Comparison of ENCODE assay signal across 20 cellular contexts in the genomic region with DNA sequence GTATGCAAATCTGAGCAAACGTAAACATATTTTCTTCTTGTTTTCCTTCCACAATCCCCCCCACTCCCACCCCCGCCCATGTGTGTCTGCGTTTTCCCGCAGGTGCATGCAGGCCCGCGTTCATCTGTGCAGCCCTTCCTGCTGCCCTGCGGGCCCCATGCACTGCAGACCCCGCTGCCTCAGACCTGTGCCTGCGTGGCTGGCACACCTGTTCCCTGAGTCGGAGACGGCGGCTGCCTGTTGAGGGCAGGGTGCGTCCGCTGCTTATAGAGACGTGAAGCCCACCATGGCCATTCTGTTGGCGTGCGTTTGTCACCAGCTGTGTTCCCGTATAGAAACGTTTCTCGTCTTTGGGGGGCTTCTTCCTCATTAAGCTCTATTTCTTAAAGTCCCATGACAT.
"Had no signal": no experiment of that assay in that cellular context is flagged by ENCODE, and none has a peak within 500 bp of the region (broad histone marks: within the 10 kb centered on the region; RNA-seq: fewer than 3 reads in every experiment).

No MANE protein-coding gene starts in this region.

- ATAC-seq: activated CD4-positive, CD25-positive, alpha-beta regulatory T cell treated with anti-CD3 and anti-CD28 coated beads, Interleukin-2, amount 50 U/mL, for 24 hours; activated CD8-positive, alpha-beta T cell treated with anti-CD3 and anti-CD28 coated beads for 36 hours; activated T-cell treated with anti-CD3 and anti-CD28 coated beads, Interleukin-2, amount 50 U/mL, for 72 hours had no signal

- H3K27me3 ChIP-seq: brain microvascular endothelial cell, cardiac muscle cell had no signal

- DNase-seq: activated CD4-positive, alpha-beta T cell treated with anti-CD3 and anti-CD28 coated beads for 4 hours; activated CD8-positive, alpha-beta memory T cell treated with anti-CD3 and anti-CD28 coated beads, Interleukin-2, amount 50 U/mL, for 4 hours; activated CD8-positive, alpha-beta T cell treated with anti-CD3 and anti-CD28 coated beads for 36 hours; activated gamma-delta T cell treated with Interleukin-2 at 50 U/mL for 16 hours; activated naive CD4-positive, alpha-beta T cell treated with anti-CD3 and anti-CD28 coated beads, Interleukin-2, amount 10 ng/mL, durations not matched to agents 7 days and 5 days; activated naive CD8-positive, alpha-beta T cell treated with anti-CD3 and anti-CD28 coated beads for 36 hours; activated T-cell treated with anti-CD3 and anti-CD28 coated beads, Interleukin-2, amount 50 U/mL, for 72 hours; brain microvascular endothelial cell; Kasumi-1; KBM-7; NCI-H1105 treated with DMSO at 0.1 percent for 48 hours; NCI-H1436 treated with DMSO at 0.1 percent for 48 hours; NCI-H187; NCI-H2081; NCI-H510A treated with DMSO at 0.1 percent for 48 hours; NCI-H69; SW 1271 had no signal

- H3K27ac ChIP-seq: brain microvascular endothelial cell, cardiac muscle cell, SK-N-MC had no signal

- H3K4me3 ChIP-seq: cardiac muscle cell, SK-N-MC had no signal
